ENCODE assay signal across 1 cellular context in genomic region chr2:70086278-70086837, GRCh38.
TF ChIP-seq lines count a peak whose summit lies in the region.

No MANE protein-coding gene starts in this region.

TF ChIP-seq in HepG2, 621 proteins besides CTCF, POLR2A, EP300 and RAD21 (continued from another document and continues in another):
- TF ChIP-seq ZBTB49 (CRISPR knock-in tag; IDR thresholded peaks at IDR 0.05; ENCODE audit: borderline replicate concordance) (no peak), CAMTA2 (CRISPR knock-in tag; IDR thresholded peaks at IDR 0.05; ENCODE audit: borderline replicate concordance) (no peak; the same call in 1 of the 2 replicates), PLSCR1 (CRISPR knock-in tag; IDR thresholded peaks at IDR 0.05; ENCODE audit: borderline replicate concordance) (no peak), ZNF10 (CRISPR knock-in tag; IDR thresholded peaks at IDR 0.05; ENCODE audit: borderline replicate concordance, low read depth) (no peak), ZBTB4 (CRISPR knock-in tag; IDR thresholded peaks at IDR 0.05; ENCODE audit: borderline replicate concordance) (peak; percentile 92; the same call in 1 of the 2 replicates), ARID5B (CRISPR knock-in tag; IDR thresholded peaks at IDR 0.05) (peak; percentile 62; the same call in 1 of the 2 replicates), POLR2AphosphoS2 (IDR thresholded peaks at IDR 0.05; ENCODE audit: low read depth, low read length) (no peak; the same call in 1 of the 2 replicates), SRY (CRISPR knock-in tag; IDR thresholded peaks at IDR 0.05) (peak; percentile 53; the same call in 1 of the 2 replicates), THYN1 (CRISPR knock-in tag; IDR thresholded peaks at IDR 0.05; ENCODE audit: borderline replicate concordance, low read depth) (no peak), PHF8 (CRISPR knock-in tag; IDR thresholded peaks at IDR 0.05) (peak; percentile 83), MIER3 (CRISPR knock-in tag; IDR thresholded peaks at IDR 0.05; ENCODE audit: borderline replicate concordance) (no peak), JUN (CRISPR knock-in tag; IDR thresholded peaks at IDR 0.05) (peak; percentile 64; the same call in 1 of the 2 replicates), STAG1 (CRISPR knock-in tag; IDR thresholded peaks at IDR 0.05) (peak; percentile 11), ISX (CRISPR knock-in tag; conservative IDR thresholded peaks at IDR 0.05) (peak; percentile 88; the same call in 1 of the 2 replicates), TFDP2 (CRISPR knock-in tag; IDR thresholded peaks at IDR 0.05) (no peak; the same call in 1 of the 2 replicates), ZSCAN12 (CRISPR knock-in tag; IDR thresholded peaks at IDR 0.05) (peak; percentile 95; the same call in 1 of the 2 replicates), AHR (CRISPR knock-in tag; IDR thresholded peaks at IDR 0.05) (peak; percentile 90; the same call in 1 of the 2 replicates), ZMAT5 (CRISPR knock-in tag; IDR thresholded peaks at IDR 0.05; ENCODE audit: borderline replicate concordance, low read depth) (no peak), ZNF382 (CRISPR knock-in tag; IDR thresholded peaks at IDR 0.05; ENCODE audit: borderline replicate concordance) (no peak), ZNF615 (CRISPR knock-in tag; IDR thresholded peaks at IDR 0.05; ENCODE audit: borderline replicate concordance) (peak; percentile 99), RARA (CRISPR knock-in tag; IDR thresholded peaks at IDR 0.05) (peak; percentile 33; the same call in 1 of the 2 replicates), ZNF891 (CRISPR knock-in tag; IDR thresholded peaks at IDR 0.05) (no peak), ZNF724P (CRISPR knock-in tag; IDR thresholded peaks at IDR 0.05; ENCODE audit: borderline replicate concordance) (0 out of 2 replicates have a peak, but pooled peaks have one; percentile 68), ZNF687 (CRISPR knock-in tag; IDR thresholded peaks at IDR 0.05) (peak; percentile 98), SALL2 (CRISPR knock-in tag; IDR thresholded peaks at IDR 0.05) (peak; percentile 80), ZNF333 (CRISPR knock-in tag; IDR thresholded peaks at IDR 0.05; ENCODE audit: borderline replicate concordance) (0 out of 2 replicates have a peak, but pooled peaks have one; percentile 37), ZFY (CRISPR knock-in tag; IDR thresholded peaks at IDR 0.05) (peak; percentile 96), ZNF124 (CRISPR knock-in tag; IDR thresholded peaks at IDR 0.05) (peak; percentile 70; the same call in 1 of the 2 replicates), BRD4 (CRISPR knock-in tag; IDR thresholded peaks at IDR 0.05) (peak; percentile 100), RERE (CRISPR knock-in tag; IDR thresholded peaks at IDR 0.05; ENCODE audit: low read depth) (no peak), MLX (CRISPR knock-in tag; IDR thresholded peaks at IDR 0.05) (peak; percentile 80; the same call in 1 of the 2 replicates), ZNF343 (CRISPR knock-in tag; IDR thresholded peaks at IDR 0.05) (peak; percentile 78; the same call in 1 of the 2 replicates), HNRNPLL (IDR thresholded peaks at IDR 0.05; ENCODE audit: low read depth, low read length, poor library complexity, severe bottlenecking) (peak; percentile 72)
